7 cellular contexts compared by ENCODE assay signal in the genomic region with DNA sequence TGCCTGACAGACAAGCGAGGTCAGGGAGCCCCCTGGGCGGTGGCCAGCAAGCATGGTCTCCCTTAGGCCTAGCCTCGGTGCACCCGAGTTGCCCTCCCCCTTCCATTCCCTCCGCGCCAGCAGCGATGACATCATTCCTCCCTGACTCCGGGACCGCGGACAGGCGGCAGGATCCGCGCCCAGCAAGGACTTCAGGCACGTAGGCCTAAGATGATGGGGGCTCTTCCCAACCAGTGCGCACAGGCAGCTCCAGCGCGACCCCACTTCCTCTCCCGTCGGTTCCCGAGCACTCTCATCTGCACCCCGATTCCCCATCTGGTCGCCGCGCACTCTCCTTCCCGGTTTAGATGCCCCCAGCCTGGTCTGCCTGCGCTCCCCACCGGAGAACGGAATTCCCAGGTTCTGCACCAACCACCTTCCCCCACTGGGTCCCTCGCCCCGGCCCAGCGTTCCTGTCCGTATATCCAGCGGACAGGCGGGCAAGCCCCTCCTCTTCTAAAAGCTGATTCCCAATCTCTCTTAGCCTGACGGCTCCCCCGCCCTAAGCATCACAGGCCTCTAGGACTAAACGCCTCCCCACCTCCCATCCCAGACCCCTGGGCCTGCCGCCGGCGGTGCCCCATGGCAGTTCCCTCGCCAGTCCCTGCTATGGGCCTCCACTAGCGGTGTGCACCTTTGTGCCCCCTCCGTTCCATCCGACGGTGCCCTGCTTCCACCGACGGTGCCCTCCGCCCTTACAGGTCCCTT. TPM values are rescaled to one million over a fixed set of nuclear protein-coding genes. Genes with fewer than 3 reads are reported as not detected.
DNase-seq lines count a peak whose midpoint lies in the region; ATAC-seq and TF ChIP-seq lines count a peak whose summit lies in the region.

No MANE protein-coding gene starts in this region.

- peaks cover 1% of the 10 kb centered on the region for H3K27me3 ChIP-seq in GM06990 (replicated peaks; ENCODE audit: control insufficient read depth, insufficient read depth, low read length)
- H3K27me3 ChIP-seq in naive thymus-derived CD4-positive, alpha-beta T cell (ENCODE audit: control insufficient read depth in 2 of 2, insufficient read depth in 2 of 2, low read length in 2 of 2): no peaks in the 10 kb centered on the region
- H3K27me3 ChIP-seq in aorta (ENCODE audit: control insufficient read depth in 1 of 2, insufficient read depth in 2 of 2, low read length in 1 of 2): no peaks in the 10 kb centered on the region

- H3K4me1 ChIP-seq in naive thymus-derived CD4-positive, alpha-beta T cell (ENCODE audit: control insufficient read depth in 2 of 2, insufficient read depth in 2 of 2, low read length in 2 of 2): peaks cover 13 to 16% of the 10 kb centered on the region in 2 donors
- no peaks in the 10 kb centered on the region for H3K4me1 ChIP-seq in aorta (ENCODE audit: control insufficient read depth in 1 of 2, insufficient read depth in 2 of 2, low read length in 2 of 2)

- peak overlapping the region; percentile 41 for H3K27ac ChIP-seq in naive thymus-derived CD4-positive, alpha-beta T cell (ENCODE audit: low read depth, low read length)
- peak overlapping the region in 1 of 2 donors; percentile 32 for H3K27ac ChIP-seq in aorta (ENCODE audit: low read depth in 1 of 2, low read length in 2 of 2)

- no peak for ATAC-seq in naive thymus-derived CD4-positive, alpha-beta T cell
- ATAC-seq in aorta (ENCODE audit: low FRiP score) (peak; percentile 85), GM21528 (IDR thresholded peaks at IDR 0.05; ENCODE audit: low FRiP score, unreplicated experiment) (no peak)

- intact Hi-C loops in activated naive CD4-positive, alpha-beta T cell treated with anti-CD3 and anti-CD28 coated beads for 36 hours (cut with micrococcal nuclease): loop anchor here (1.0 to 10.0 kb wide), 13 partner anchors 43 to 655 kb away; a partner anchor contains a TSS
- intact Hi-C loops in naive thymus-derived CD4-positive, alpha-beta T cell (cut with micrococcal nuclease): loop anchor here (1.0 to 10.0 kb wide), 19 partner anchors 20 to 1905 kb away; a partner anchor contains a TSS
- intact Hi-C loops in aorta (cut with DNase I): loop anchor here (5.0 kb wide), 3 partner anchors 45 to 140 kb away; a partner anchor contains a TSS

- DNase-seq in GM06990 (ENCODE audit: extremely low read depth, insufficient read length) (peak; percentile 9), NCI-H2081 (lab: John Stamatoyannopoulos, UW) (peak; percentile 59 to 72), foreskin fibroblast (peak; percentile 70 to 86), aorta (peak; percentile 86 to 93)
- DNase-seq in activated naive CD4-positive, alpha-beta T cell treated with anti-CD3 and anti-CD28 coated beads for 36 hours: peak; percentile 36
- peak in 4 of 9 donors; percentile 7 to 31 (median 14) for DNase-seq in naive thymus-derived CD4-positive, alpha-beta T cell

- peaks cover 1% of the 10 kb centered on the region for H3K27me3 Mint-ChIP-seq in activated naive CD4-positive, alpha-beta T cell treated with anti-CD3 and anti-CD28 coated beads for 36 hours (ENCODE audit: low read depth)
- H3K27me3 Mint-ChIP-seq in naive thymus-derived CD4-positive, alpha-beta T cell: peaks cover 0 to 23% (median 6%) of the 10 kb centered on the region in 5 donors

- no peaks in the 10 kb centered on the region for H3K9me3 Mint-ChIP-seq in activated naive CD4-positive, alpha-beta T cell treated with anti-CD3 and anti-CD28 coated beads for 36 hours
- H3K9me3 Mint-ChIP-seq in naive thymus-derived CD4-positive, alpha-beta T cell: no peaks in the 10 kb centered on the region

- no peaks in the 10 kb centered on the region for H3K9me3 ChIP-seq in naive thymus-derived CD4-positive, alpha-beta T cell (ENCODE audit: control insufficient read depth in 2 of 3, low read length in 3 of 3)
- H3K9me3 ChIP-seq in aorta (ENCODE audit: control insufficient read depth, low read length): no peaks in the 10 kb centered on the region

- H3K36me3 ChIP-seq in GM06990 (ENCODE audit: control insufficient read depth, insufficient read depth, low read length) (no peaks in the 10 kb centered on the region), aorta (ENCODE audit: control insufficient read depth in 1 of 2, insufficient read depth in 2 of 2, low read length in 1 of 2) (no peaks in the 10 kb centered on the region)
- H3K36me3 ChIP-seq in naive thymus-derived CD4-positive, alpha-beta T cell (ENCODE audit: control insufficient read depth in 2 of 3, insufficient read depth in 3 of 3, low read length in 3 of 3): no peaks in the 10 kb centered on the region

- peak overlapping the region; percentile 87 for H3K4me3 Mint-ChIP-seq in activated naive CD4-positive, alpha-beta T cell treated with anti-CD3 and anti-CD28 coated beads for 36 hours
- H3K4me3 Mint-ChIP-seq in naive thymus-derived CD4-positive, alpha-beta T cell: peak overlapping the region; percentile 86 to 93 (median 91)

- H3K4me1 Mint-ChIP-seq in activated naive CD4-positive, alpha-beta T cell treated with anti-CD3 and anti-CD28 coated beads for 36 hours (ENCODE audit: low read depth): peaks cover 40% of the 10 kb centered on the region
- peaks cover 28 to 51% (median 41%) of the 10 kb centered on the region in 7 donors for H3K4me1 Mint-ChIP-seq in naive thymus-derived CD4-positive, alpha-beta T cell

- H3K27ac Mint-ChIP-seq in activated naive CD4-positive, alpha-beta T cell treated with anti-CD3 and anti-CD28 coated beads for 36 hours: no peak overlapping the region
- H3K27ac Mint-ChIP-seq in naive thymus-derived CD4-positive, alpha-beta T cell: peak overlapping the region in 8 of 9 donors; percentile 57 to 90 (median 78)

- POLR2A ChIA-PET in naive thymus-derived CD4-positive, alpha-beta T cell (lab: Charles Lee): interaction anchor here (0.6 kb wide), 1 partner anchor 207 kb away, joined by 3 read pairs; no protein-coding TSS in a partner anchor

- CTCF ChIA-PET in activated naive CD4-positive, alpha-beta T cell treated with anti-CD3 and anti-CD28 coated beads for 36 hours (lab: Charles Lee): no interaction called here
- CTCF ChIA-PET in naive thymus-derived CD4-positive, alpha-beta T cell (lab: Charles Lee): interaction anchor here (0.6 kb wide), 1 partner anchor 55 kb away, joined by 4 read pairs; no protein-coding TSS in a partner anchor

- H3K4me3 ChIP-seq in GM06990 (replicated peaks; ENCODE audit: low read depth, low read length): peak overlapping the region; percentile 62
- H3K4me3 ChIP-seq in foreskin fibroblast (ENCODE audit: low read depth in 1 of 2, low read length in 2 of 2): peak overlapping the region; percentile 60 to 84
- H3K4me3 ChIP-seq in naive thymus-derived CD4-positive, alpha-beta T cell (ENCODE audit: low read length): peak overlapping the region; percentile 68
- peak overlapping the region; percentile 88 for H3K4me3 ChIP-seq in aorta (ENCODE audit: low read length in 2 of 2)

- no peaks in the 10 kb centered on the region for H3K36me3 Mint-ChIP-seq in activated naive CD4-positive, alpha-beta T cell treated with anti-CD3 and anti-CD28 coated beads for 36 hours (ENCODE audit: low read depth)
- H3K36me3 Mint-ChIP-seq in naive thymus-derived CD4-positive, alpha-beta T cell: peaks cover 0 to 3% (median 0%) of the 10 kb centered on the region in 5 donors

- TF ChIP-seq CTCF in GM06990 (IDR thresholded peaks at IDR 0.05; ENCODE audit: insufficient read depth, low read length, poor library complexity, severe bottlenecking): no peak
- TF ChIP-seq CTCF in foreskin fibroblast (IDR thresholded peaks at IDR 0.05; ENCODE audit: low read depth, low read length): no peak

- 2% methylated on average over 48 of the region's 48 CpGs for WGBS in aorta, 2 donors

RNA-seq across cellular contexts. Expression of a gene that starts 0.9 kb away (rescaled TPM):
- 10 to 100 TPM; 11.1 to 11.6 TPM for total RNA-seq in activated naive CD4-positive, alpha-beta T cell treated with anti-CD3 and anti-CD28 coated beads for 36 hours
- total RNA-seq in naive thymus-derived CD4-positive, alpha-beta T cell: 10 to 100 TPM; 12.3 to 14.6 (median 13.4) TPM
- polyA plus RNA-seq in naive thymus-derived CD4-positive, alpha-beta T cell: 1 to 10 TPM in 1 of 2 donors, under 1 TPM in 1; 0.67 to 1.3 TPM
- 10 to 100 TPM; 43.9 to 48.0 TPM for total RNA-seq in aorta
- polyA plus RNA-seq in aorta: 10 to 100 TPM; 10.1 to 10.6 TPM

RNA-seq across cellular contexts. Expression of a gene that starts 1.2 kb away (rescaled TPM):
- under 1 TPM in 1 of 2 experiments, not detected in 1; 0.26 TPM for total RNA-seq in activated naive CD4-positive, alpha-beta T cell treated with anti-CD3 and anti-CD28 coated beads for 36 hours
- not detected for total RNA-seq in naive thymus-derived CD4-positive, alpha-beta T cell
- polyA plus RNA-seq in naive thymus-derived CD4-positive, alpha-beta T cell: not detected
- not detected for total RNA-seq in aorta
- polyA plus RNA-seq in aorta: not detected
